28 cellular contexts compared by ENCODE assay signal in the genomic region with DNA sequence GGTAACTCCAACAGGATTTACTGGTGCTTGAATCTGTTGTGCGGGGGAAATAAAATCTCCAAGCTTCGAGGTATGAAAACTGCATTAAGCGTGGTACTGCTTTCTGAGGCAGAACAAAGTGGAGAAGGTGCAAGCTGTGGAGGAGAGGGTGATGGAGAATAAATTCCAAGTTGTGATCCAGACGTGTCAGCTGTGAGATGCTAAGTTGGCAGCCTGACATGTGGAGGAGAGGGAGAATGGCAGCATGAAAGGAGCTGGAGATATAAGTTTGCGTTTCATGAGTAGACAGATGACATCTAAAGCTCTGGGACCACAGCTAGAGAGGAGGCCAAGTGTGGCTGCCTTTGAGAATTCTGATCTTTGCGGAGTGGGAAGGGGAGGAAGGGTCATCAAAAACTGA.
"Had no signal": no experiment of that assay in that cellular context is flagged by ENCODE, and none has a peak within 500 bp of the region (broad histone marks: within the 10 kb centered on the region; RNA-seq: fewer than 3 reads in every experiment).

No MANE protein-coding gene starts in this region.

- H3K36me3 ChIP-seq: brain microvascular endothelial cell, colonic mucosa, gastrocnemius medialis, heart left ventricle had no signal

- ATAC-seq: activated naive CD4-positive, alpha-beta T cell treated with anti-CD3 and anti-CD28 coated beads, Interleukin-2, amount 50 U/mL, for 72 hours; activated T-cell treated with anti-CD3 and anti-CD28 coated beads, Interleukin-2, amount 50 U/mL, for 72 hours; esophagus mucosa; gastrocnemius medialis; heart left ventricle had no signal

- H3K4me3 ChIP-seq: colonic mucosa, gastrocnemius medialis, heart left ventricle had no signal

- H3K27me3 ChIP-seq: brain microvascular endothelial cell, colonic mucosa, gastrocnemius medialis, heart left ventricle had no signal

- H3K4me1 ChIP-seq: colonic mucosa, gastrocnemius medialis, heart left ventricle had no signal

- DNase-seq: activated CD4-positive, alpha-beta memory T cell treated with anti-CD3 and anti-CD28 coated beads, Interleukin-2, amount 10 ng/mL, durations not matched to agents 7 days and 5 days; activated CD4-positive, alpha-beta T cell treated with anti-CD3 and anti-CD28 coated beads for 4 hours; activated CD4-positive, alpha-beta T cell treated with anti-CD3 and anti-CD28 coated beads, Interleukin-2, amount 10 ng/mL, durations not matched to agents 7 days and 5 days; activated CD4-positive, alpha-beta T cell treated with anti-CD3 and anti-CD28 coated beads, Interleukin-2, amount 50 U/mL, for 4 hours; activated CD4-positive, CD25-positive, alpha-beta regulatory T cell; activated CD4-positive, CD25-positive, alpha-beta regulatory T cell treated with anti-CD3 and anti-CD28 coated beads, Interleukin-2, amount 50 U/mL, for 72 hours; activated CD8-positive, alpha-beta memory T cell treated with anti-CD3 and anti-CD28 coated beads, Interleukin-2, amount 50 U/mL, for 48 hours; activated gamma-delta T cell; activated naive CD4-positive, alpha-beta T cell; activated naive CD4-positive, alpha-beta T cell treated with anti-CD3 and anti-CD28 coated beads, Interleukin-2, amount 10 ng/mL, durations not matched to agents 7 days and 5 days; activated naive CD8-positive, alpha-beta T cell treated with anti-CD3 and anti-CD28 coated beads, Interleukin-2, amount 10 ng/mL, durations not matched to agents 7 days and 5 days; activated T-cell treated with anti-CD3 and anti-CD28 coated beads for 4 hours; activated T-cell treated with anti-CD3 and anti-CD28 coated beads, Interleukin-2, amount 50 U/mL, for 24 hours; activated T-cell treated with anti-CD3 and anti-CD28 coated beads, Interleukin-2, amount 50 U/mL, for 72 hours; brain microvascular endothelial cell; central memory CD4-positive, alpha-beta T cell; cerebellar nuclear complex; colonic mucosa; effector memory CD4-positive, alpha-beta T cell; endodermal cell; foreskin fibroblast; gastrocnemius medialis; glutamatergic neuron; heart left ventricle; T-helper 2 cell had no signal

- H3K9me3 ChIP-seq: colonic mucosa, gastrocnemius medialis had no signal

- H3K27ac ChIP-seq: brain microvascular endothelial cell, colonic mucosa, gastrocnemius medialis, heart left ventricle had no signal

- FAIRE-seq: astrocyte had no signal
